24 cellular contexts compared by ENCODE assay signal in genomic region chr7:7720193-7720592, GRCh38. TPM values are rescaled to one million over a fixed set of nuclear protein-coding genes. Genes with fewer than 3 reads are reported as not detected.
DNase-seq lines count a peak whose midpoint lies in the region; ATAC-seq, FAIRE-seq and TF ChIP-seq lines count a peak whose summit lies in the region.
"Had no signal": no experiment of that assay in that cellular context is flagged by ENCODE, and none has a peak within 500 bp of the region (broad histone marks: within the 10 kb centered on the region; RNA-seq: fewer than 3 reads in every experiment).

No MANE protein-coding gene starts in this region.

- no TSS peak for BruUV-seq in GM12878 (replicated peaks; lab: Mats Ljungman, UMichigan)

- no peak overlapping the region for H2AFZ ChIP-seq in GM12878 (ENCODE audit: control insufficient read depth, low read depth, low read length)

- H3K36me3 Mint-ChIP-seq in nephron progenitor cell (ENCODE audit: low read depth), result peaks cover 9% of the 10 kb centered on the region

- intact Hi-C loops in GM12878 (cut with micrococcal nuclease; ENCODE audit: unreplicated experiment), result loop anchor here (2.0 kb wide), 1 partner anchor 19 kb away; no protein-coding TSS in a partner anchor

- POLR2A ChIA-PET in GM12878 (lab: Charles Lee), result interaction anchor here (0.7 to 2.2 kb wide), 5 partner anchors 9 to 152 kb away, joined by 3 to 8 read pairs (median 4); no protein-coding TSS in a partner anchor

- peaks cover 3% of the 10 kb centered on the region for H3K9me3 Mint-ChIP-seq in nephron progenitor cell
- H3K9me3 Mint-ChIP-seq: immature natural killer cell had no signal

- no peak overlapping the region for H3K4me3 Mint-ChIP-seq in nephron progenitor cell
- H3K4me3 Mint-ChIP-seq: immature natural killer cell had no signal

- H3K4me2 ChIP-seq in GM12878 (ENCODE audit: control insufficient read depth, insufficient read depth), result no peak overlapping the region

- SMC1A ChIA-PET in GM12878 (lab: Charles Lee; ENCODE audit: uncharacterized antibody, unreplicated experiment), result interaction anchor here (1.0 to 4.5 kb wide), 19 partner anchors 11 to 470 kb away, joined by 3 to 87 read pairs (median 7); no protein-coding TSS in a partner anchor

- no peak overlapping the region for H3K9ac ChIP-seq in GM12878 (ENCODE audit: control insufficient read depth, insufficient read depth, low read length)

- H3K27ac Mint-ChIP-seq in nephron progenitor cell, result no peak overlapping the region
- H3K27ac Mint-ChIP-seq: progenitor cell of endocrine pancreas had no signal

- peak; percentile 17 for DNase-seq in AG10803 (ENCODE audit: low read depth)
- peak; percentile 73 for DNase-seq in DMS153 treated with DMSO at 0.1 percent for 48 hours (lab: John Stamatoyannopoulos, UW; ENCODE audit: unreplicated experiment)
- DNase-seq in NCI-H2107 (lab: John Stamatoyannopoulos, UW), result peak; percentile 40
- no peak for DNase-seq in GM12878 (ENCODE audit: low read depth, low spot score)
- no peak for DNase-seq in stimulated activated CD4-positive, alpha-beta T cell treated with anti-CD3 and anti-CD28 coated beads, Interleukin-12 subunit alpha, Interleukin-12 subunit beta, amount 100 ng/mL, for 4 hours
- no peak for DNase-seq in nephron progenitor cell
- DNase-seq in erythroblast (lab: John Stamatoyannopoulos, UW), result no peak
- DNase-seq: activated CD4-positive, alpha-beta T cell treated with anti-CD3 and anti-CD28 coated beads for 48 hours; activated T-cell treated with anti-CD3 and anti-CD28 coated beads for 4 hours; AML-193; COR-L47; GOT3; heart left ventricle; immature natural killer cell; IMR-90; lower lobe of right lung; MV-4-11; small intestine had no signal

- no peaks in the 10 kb centered on the region for H3K36me3 ChIP-seq in GM12878 (ENCODE audit: control insufficient read depth in 2 of 2, insufficient read depth in 2 of 2, low read length in 1 of 2)
- H3K36me3 ChIP-seq: cardiac muscle cell, esophagus muscularis mucosa, heart left ventricle, tibial nerve had no signal

- TF ChIP-seq EP300 in GM12878 (IDR thresholded peaks at IDR 0.05; ENCODE audit: borderline replicate concordance in 1 of 2, control insufficient read depth in 1 of 2, low read depth in 2 of 2, low read length in 2 of 2), result no peak

- no peaks in the 10 kb centered on the region for H3K79me2 ChIP-seq in GM12878 (ENCODE audit: control insufficient read depth, insufficient read depth, low read length)

- peaks cover 2% of the 10 kb centered on the region; the same call in 1 of the 3 replicates for H3K9me3 ChIP-seq in GM12878 (replicated peaks; ENCODE audit: control insufficient read depth, insufficient read depth, low read length)
- H3K9me3 ChIP-seq: esophagus muscularis mucosa, heart left ventricle, lower lobe of right lung, tibial nerve had no signal

- FAIRE-seq in GM12878 (lab: Jason Lieb, UNC), result no peak
- FAIRE-seq: RCC 7860, small intestine had no signal

- in situ Hi-C loops in GM12878 (cut with MboI), result no loop called here

- H3K4me1 Mint-ChIP-seq in nephron progenitor cell, result no peaks in the 10 kb centered on the region

- CTCF ChIA-PET in GM12878 (lab: Yijun Ruan, JAX), result interaction anchor here (0.9 to 3.5 kb wide), 12 partner anchors 8 to 411 kb away, joined by 3 to 27 read pairs (median 4); no protein-coding TSS in a partner anchor

- TF ChIP-seq POLR2A in GM12878 (IDR thresholded peaks at IDR 0.05; ENCODE audit: low read depth, low read length), result no peak
- no peak for TF ChIP-seq POLR2A in erythroblast (IDR thresholded peaks at IDR 0.05; ENCODE audit: low read length)

- peaks cover 20% of the 10 kb centered on the region; the same call in 1 of the 2 replicates for H3K4me1 ChIP-seq in GM12878 (ENCODE audit: control insufficient read depth, insufficient read depth, low read length)
- H3K4me1 ChIP-seq: lower lobe of right lung had no signal

- TF ChIP-seq CTCF in AG10803 (conservative IDR thresholded peaks at IDR 0.05; ENCODE audit: low read length) (no peak), GM12878 (IDR thresholded peaks at IDR 0.05 in 2 of 3, conservative IDR thresholded peaks at IDR 0.05 in 1 of 3; ENCODE audit: control insufficient read depth in 2 of 3, extremely low read depth in 1 of 3, insufficient read depth in 1 of 3, low read depth in 3 of 3, low read length in 3 of 3) (no peak), nephron progenitor cell (IDR thresholded peaks at IDR 0.05) (no peak)

- no peaks in the 10 kb centered on the region for H3K27me3 ChIP-seq in GM12878 (replicated peaks in 1 of 2; ENCODE audit: control insufficient read depth in 2 of 2, insufficient read depth in 2 of 2, low read length in 1 of 2)
- H3K27me3 ChIP-seq: cardiac muscle cell, esophagus muscularis mucosa, heart left ventricle, tibial nerve had no signal

- H3K27ac ChIP-seq in GM12878 (ENCODE audit: control insufficient read depth, insufficient read depth), result no peak overlapping the region
- H3K27ac ChIP-seq: cardiac muscle cell, esophagus muscularis mucosa, heart left ventricle, lower lobe of right lung, tibial nerve had no signal

- RAD21 ChIA-PET in GM12878 (lab: Charles Lee; ENCODE audit: unreplicated experiment), result interaction anchor here (1.1 to 4.9 kb wide), 16 partner anchors 11 to 458 kb away, joined by 3 to 49 read pairs (median 8); partner anchors contain the start of gene UMAD1

- peaks cover 2% of the 10 kb centered on the region for H3K27me3 Mint-ChIP-seq in nephron progenitor cell (ENCODE audit: low read depth, poor library complexity)
- H3K27me3 Mint-ChIP-seq: progenitor cell of endocrine pancreas had no signal

- no peak for TF ChIP-seq RAD21 in GM12878 (IDR thresholded peaks at IDR 0.05; ENCODE audit: insufficient read depth, low read depth, low read length)

- ATAC-seq in GM12878, result no peak; the same call in 1 of the 3 replicates
- no peak for ATAC-seq in GM18520 (IDR thresholded peaks at IDR 0.05; ENCODE audit: unreplicated experiment)

- no peaks in the 10 kb centered on the region for H4K20me1 ChIP-seq in GM12878 (ENCODE audit: control insufficient read depth, insufficient read depth)

- WGBS in GM12878 (ENCODE audit: insufficient coverage, insufficient replicate concordance, low lambda C conversion rate, missing lambda C conversion rate), result 94% methylated on average over 1 of the region's 1 CpG

- no peak overlapping the region for H3K4me3 ChIP-seq in AG10803 (ENCODE audit: low read length)
- no peak overlapping the region for H3K4me3 ChIP-seq in GM12878
- H3K4me3 ChIP-seq: cardiac muscle cell, esophagus muscularis mucosa, heart left ventricle, lower lobe of right lung, tibial nerve had no signal

TF ChIP-seq in GM12878, 131 proteins besides CTCF, POLR2A, EP300 and RAD21:
- peak; percentile 2 for TF ChIP-seq FOS (IDR thresholded peaks at IDR 0.05; ENCODE audit: borderline replicate concordance, extremely low read depth, insufficient read length)
- no peak for TF ChIP-seq DPF2 (IDR thresholded peaks at IDR 0.05)
TF ChIP-seq in GM12878: peak in this region for 1.

RNA-seq across cellular contexts. Expression of gene RPA3, which starts 1.8 kb away (rescaled TPM):
- total RNA-seq in GM12878 (2013; cell fraction: nucleolus; rRNA removed), result 22.7 and 28.1 TPM in 2 replicates
- total RNA-seq in GM12878 (2014; rRNA removed) (60.2 and 75.9 TPM in 2 replicates), GM12878 (2014; rRNA removed; fragmentation: Illumina TruSeq; extraction: Trizol) (101 and 105 TPM in 2 replicates), GM12878 (2021) (92.5 and 101 TPM in 2 replicates)
- polyA plus RNA-seq in GM12878 (2011; ENCODE audit: low read depth), result 165 TPM
- polyA plus RNA-seq in GM12878 (2011; rRNA removed) (118 and 212 TPM in 2 replicates), GM12878 (2014; fragmentation: Illumina TruSeq; extraction: Trizol) (97.1 and 98.1 TPM in 2 replicates), GM12878 (2014; fragmentation: Nextera tagmentation; extraction: Ambion mirVana) (100 to 1,000 TPM; 304 to 317 TPM), GM12878 (2014; rRNA removed) (58.1 and 74.0 TPM in 2 replicates), GM12878 (2016; fragmentation: Nextera tagmentation; extraction: Ambion mirVana) (100 to 1,000 TPM; 331 to 343 TPM)
- polyA plus RNA-seq in GM12878 (2011; cell fraction: cytosol; rRNA removed), result 42.7 and 49.6 TPM in 2 replicates
- 28.5 and 33.4 TPM in 2 replicates for polyA plus RNA-seq in GM12878 (2011; cell fraction: nucleus; rRNA removed)
- polyA plus RNA-seq in GM12878 (2012), result 105 and 107 TPM in 2 replicates
- polyA minus RNA-seq in GM12878 (2011; rRNA and poly(A)+ RNA removed), result 19.9 and 22.3 TPM in 2 replicates
- 8.8 and 15.9 TPM in 2 replicates for polyA minus RNA-seq in GM12878 (2011; cell fraction: cytosol; rRNA and poly(A)+ RNA removed)
- polyA minus RNA-seq in GM12878 (2011; cell fraction: nucleus; rRNA and poly(A)+ RNA removed), result 14.4 and 19.5 TPM in 2 replicates

Comparison
In these comparisons a context has a peak if more than half of its experiments do, and no peak if none do; other contexts are left out.
1. DNase-seq: peak in AG10803 (single experiment), DMS153 treated with DMSO at 0.1 percent for 48 hours (single experiment) and NCI-H2107 (single experiment); none in GM12878 (single experiment), stimulated activated CD4-positive, alpha-beta T cell treated with anti-CD3 and anti-CD28 coated beads, Interleukin-12 subunit alpha, Interleukin-12 subunit beta, amount 100 ng/mL, for 4 hours (single experiment), nephron progenitor cell (single experiment) and erythroblast (0 of 2).